13 cellular contexts compared by ENCODE assay signal in genomic region chr5:179852993-179853547, GRCh38. TPM values are rescaled to one million over a fixed set of nuclear protein-coding genes. Genes with fewer than 3 reads are reported as not detected.
DNase-seq lines count a peak whose midpoint lies in the region; ATAC-seq and TF ChIP-seq lines count a peak whose summit lies in the region.
"Had no signal": no experiment of that assay in that cellular context is flagged by ENCODE, and none has a peak within 500 bp of the region (broad histone marks: within the 10 kb centered on the region; RNA-seq: fewer than 3 reads in every experiment).

No MANE protein-coding gene starts in this region.

- ATAC-seq in GM18861 (IDR thresholded peaks at IDR 0.05; ENCODE audit: unreplicated experiment) (peak; percentile 73), GM21529 (IDR thresholded peaks at IDR 0.05; ENCODE audit: unreplicated experiment) (peak; percentile 93), HG03280 (IDR thresholded peaks at IDR 0.05; ENCODE audit: unreplicated experiment) (peak; percentile 86)
- ATAC-seq: body of pancreas had no signal

- intact Hi-C loops in activated CD4-positive, alpha-beta T cell treated with anti-CD3 and anti-CD28 coated beads, Interleukin-2, amount 10 ng/mL, durations not matched to agents 24 days and 14 days (cut with micrococcal nuclease) = no loop called here

- DNase-seq in germinal center (ENCODE audit: low spot score) = peak; percentile 54
- DNase-seq in activated CD4-positive, alpha-beta T cell treated with anti-CD3 and anti-CD28 coated beads, Interleukin-2, amount 10 ng/mL, durations not matched to agents 24 days and 14 days = no peak
- DNase-seq in right atrium auricular region (ENCODE audit: low spot score) = no peak
- DNase-seq in NK-92 treated with Interleukin-12 subunit alpha and Interleukin-12 subunit beta, amount 100 ng/mL, for 24 hours (lab: John Stamatoyannopoulos, UW) = no peak
- no peak for DNase-seq in NCI-H2171 (lab: John Stamatoyannopoulos, UW)
- DNase-seq: activated CD4-positive, alpha-beta T cell treated with anti-CD3 and anti-CD28 coated beads, Interleukin-2, amount 50 U/mL, for 1 hour; body of pancreas; H7; mesendoderm had no signal

- H3K9me3 ChIP-seq in right atrium auricular region = no peaks in the 10 kb centered on the region
- H3K9me3 ChIP-seq: body of pancreas had no signal

- no peak overlapping the region for H3K4me3 Mint-ChIP-seq in activated CD4-positive, alpha-beta T cell treated with anti-CD3 and anti-CD28 coated beads, Interleukin-2, amount 10 ng/mL, durations not matched to agents 24 days and 14 days
- H3K4me3 Mint-ChIP-seq: stimulated activated naive CD8-positive, alpha-beta T cell treated with anti-CD3 and anti-CD28 coated beads, Interleukin-15, Interleukin-2, amounts not matched to agents 100 ng/mL and 50 ng/mL, for 24 hours had no signal

- peaks cover 22% of the 10 kb centered on the region for H3K36me3 Mint-ChIP-seq in activated CD4-positive, alpha-beta T cell treated with anti-CD3 and anti-CD28 coated beads, Interleukin-2, amount 10 ng/mL, durations not matched to agents 24 days and 14 days (ENCODE audit: low read depth)

- H3K27ac Mint-ChIP-seq in activated CD4-positive, alpha-beta T cell treated with anti-CD3 and anti-CD28 coated beads, Interleukin-2, amount 10 ng/mL, durations not matched to agents 24 days and 14 days = no peak overlapping the region
- H3K27ac Mint-ChIP-seq: stimulated activated naive CD8-positive, alpha-beta T cell treated with anti-CD3 and anti-CD28 coated beads, Interleukin-15, Interleukin-2, amounts not matched to agents 100 ng/mL and 50 ng/mL, for 24 hours had no signal

- no peaks in the 10 kb centered on the region for H3K9me3 Mint-ChIP-seq in activated CD4-positive, alpha-beta T cell treated with anti-CD3 and anti-CD28 coated beads, Interleukin-2, amount 10 ng/mL, durations not matched to agents 24 days and 14 days
- H3K9me3 Mint-ChIP-seq: stimulated activated naive CD8-positive, alpha-beta T cell treated with anti-CD3 and anti-CD28 coated beads, Interleukin-15, Interleukin-2, amounts not matched to agents 100 ng/mL and 50 ng/mL, for 24 hours had no signal

- no peaks in the 10 kb centered on the region for H3K27me3 Mint-ChIP-seq in activated CD4-positive, alpha-beta T cell treated with anti-CD3 and anti-CD28 coated beads, Interleukin-2, amount 10 ng/mL, durations not matched to agents 24 days and 14 days
- H3K27me3 Mint-ChIP-seq: stimulated activated naive CD8-positive, alpha-beta T cell treated with anti-CD3 and anti-CD28 coated beads, Interleukin-15, Interleukin-2, amounts not matched to agents 100 ng/mL and 50 ng/mL, for 24 hours had no signal

- no peak overlapping the region for H3K27ac ChIP-seq in right atrium auricular region
- H3K27ac ChIP-seq: body of pancreas had no signal

- H3K27me3 ChIP-seq in right atrium auricular region = no peaks in the 10 kb centered on the region
- H3K27me3 ChIP-seq: body of pancreas had no signal

- peaks cover 0 to 10% of the 10 kb centered on the region in 2 donors for H3K4me1 ChIP-seq in right atrium auricular region

- peaks cover 48% of the 10 kb centered on the region for H3K36me3 ChIP-seq in right atrium auricular region

- no peak for TF ChIP-seq CTCF in right atrium auricular region (IDR thresholded peaks at IDR 0.05)

- peaks cover 10% of the 10 kb centered on the region for H3K4me1 Mint-ChIP-seq in activated CD4-positive, alpha-beta T cell treated with anti-CD3 and anti-CD28 coated beads, Interleukin-2, amount 10 ng/mL, durations not matched to agents 24 days and 14 days

- H3K4me3 ChIP-seq in right atrium auricular region = no peak overlapping the region
- H3K4me3 ChIP-seq: body of pancreas had no signal

RNA-seq across cellular contexts. Expression of gene MRNIP, which starts 5.5 kb away (rescaled TPM):
- 27.6 and 27.8 TPM in 2 replicates for total RNA-seq in activated CD4-positive, alpha-beta T cell treated with anti-CD3 and anti-CD28 coated beads, Interleukin-2, amount 10 ng/mL, durations not matched to agents 24 days and 14 days
- total RNA-seq in right atrium auricular region = 10 to 100 TPM; 12.5 to 20.3 TPM

RNA-seq across cellular contexts. Expression of gene SQSTM1, which starts 32.4 kb away (rescaled TPM):
- total RNA-seq in activated CD4-positive, alpha-beta T cell treated with anti-CD3 and anti-CD28 coated beads, Interleukin-2, amount 10 ng/mL, durations not matched to agents 24 days and 14 days = 177 and 183 TPM in 2 replicates
- 100 to 1,000 TPM; 379 to 436 TPM for total RNA-seq in right atrium auricular region

RNA-seq across cellular contexts. Expression of gene MGAT4B, which starts 46.4 kb away (rescaled TPM):
- 126 and 134 TPM in 2 replicates for total RNA-seq in activated CD4-positive, alpha-beta T cell treated with anti-CD3 and anti-CD28 coated beads, Interleukin-2, amount 10 ng/mL, durations not matched to agents 24 days and 14 days
- 10 to 100 TPM; 71.7 to 77.1 TPM for total RNA-seq in right atrium auricular region

RNA-seq across cellular contexts. Expression of gene TBC1D9B, which starts 54.6 kb away (rescaled TPM):
- total RNA-seq in activated CD4-positive, alpha-beta T cell treated with anti-CD3 and anti-CD28 coated beads, Interleukin-2, amount 10 ng/mL, durations not matched to agents 24 days and 14 days = 129 and 138 TPM in 2 replicates
- 10 to 100 TPM; 33.5 to 57.7 TPM for total RNA-seq in right atrium auricular region

RNA-seq across cellular contexts. Expression of gene LTC4S, which starts 59.3 kb away (rescaled TPM):
- 0.88 and 1.6 TPM in 2 replicates for total RNA-seq in activated CD4-positive, alpha-beta T cell treated with anti-CD3 and anti-CD28 coated beads, Interleukin-2, amount 10 ng/mL, durations not matched to agents 24 days and 14 days
- 10 to 100 TPM in 1 of 2 donors, 1 to 10 TPM in 1; 9.0 to 11.1 TPM for total RNA-seq in right atrium auricular region
